Comparison of ENCODE assay signal across 32 cellular contexts in the genomic region with DNA sequence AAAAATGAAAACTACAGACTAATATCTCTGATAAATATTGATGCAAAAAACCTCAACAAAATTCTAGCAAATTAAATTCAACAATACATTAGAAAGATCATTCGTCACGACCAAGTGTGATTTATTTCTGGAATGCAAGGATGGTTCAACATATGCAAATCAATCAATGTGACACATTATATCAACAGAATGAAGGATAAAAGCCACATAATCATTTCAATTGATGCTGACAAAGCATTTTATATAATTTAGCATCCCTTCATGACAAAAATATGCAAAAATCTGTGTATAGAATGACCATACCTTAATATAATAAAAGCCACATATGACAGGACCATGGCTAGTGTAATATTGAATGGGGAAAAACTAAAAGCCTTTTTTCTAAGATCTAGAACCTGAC.
"Had no signal": no experiment of that assay in that cellular context is flagged by ENCODE, and none has a peak within 500 bp of the region (broad histone marks: within the 10 kb centered on the region; RNA-seq: fewer than 3 reads in every experiment).

No MANE protein-coding gene starts in this region.

- H3K4me1 ChIP-seq: adrenal gland, body of pancreas, colonic mucosa, esophagus squamous epithelium, gastroesophageal sphincter, heart right ventricle had no signal

- H3K27ac Mint-ChIP-seq: activated B cell treated with CpG ODN at 0.5 μM for 24 hours; activated CD8-positive, alpha-beta T cell treated with anti-CD3 and anti-CD28 coated beads for 36 hours; activated naive CD4-positive, alpha-beta T cell treated with anti-CD3 and anti-CD28 coated beads, Interleukin-2, amount 50 U/mL, for 24 hours; activated naive CD8-positive, alpha-beta T cell treated with anti-CD3 and anti-CD28 coated beads for 36 hours; activated naive CD8-positive, alpha-beta T cell treated with anti-CD3 and anti-CD28 coated beads, Interleukin-2, amount 50 U/mL, for 24 hours; activated T-helper 17 cell treated with anti-CD3 and anti-CD28 coated beads, Interleukin-2, amount 50 U/mL, for 72 hours; T-helper 17 cell; T-helper 2 cell treated with Interferon-gamma antibody and Interleukin-4, amounts not matched to agents 5 μg/mL and 100 μg/mL, for 36 hours had no signal

- H3K27me3 Mint-ChIP-seq: activated B cell treated with CpG ODN at 0.5 μM for 24 hours; activated CD8-positive, alpha-beta T cell treated with anti-CD3 and anti-CD28 coated beads for 36 hours; activated naive CD4-positive, alpha-beta T cell treated with anti-CD3 and anti-CD28 coated beads, Interleukin-2, amount 50 U/mL, for 24 hours; activated naive CD8-positive, alpha-beta T cell treated with anti-CD3 and anti-CD28 coated beads for 36 hours; activated naive CD8-positive, alpha-beta T cell treated with anti-CD3 and anti-CD28 coated beads, Interleukin-2, amount 50 U/mL, for 24 hours; activated T-helper 17 cell treated with anti-CD3 and anti-CD28 coated beads, Interleukin-2, amount 50 U/mL, for 72 hours; T-helper 17 cell had no signal

- H3K4me3 Mint-ChIP-seq: activated B cell treated with CpG ODN at 0.5 μM for 24 hours; activated CD8-positive, alpha-beta T cell treated with anti-CD3 and anti-CD28 coated beads for 36 hours; activated naive CD4-positive, alpha-beta T cell treated with anti-CD3 and anti-CD28 coated beads, Interleukin-2, amount 50 U/mL, for 24 hours; activated naive CD8-positive, alpha-beta T cell treated with anti-CD3 and anti-CD28 coated beads for 36 hours; activated naive CD8-positive, alpha-beta T cell treated with anti-CD3 and anti-CD28 coated beads, Interleukin-2, amount 50 U/mL, for 24 hours; activated T-cell treated with anti-CD3 and anti-CD28 coated beads, Interleukin-2, amount 50 U/mL, for 4 hours; activated T-helper 17 cell treated with anti-CD3 and anti-CD28 coated beads, Interleukin-2, amount 50 U/mL, for 72 hours; T-helper 17 cell; T-helper 2 cell treated with Interferon-gamma antibody and Interleukin-4, amounts not matched to agents 5 μg/mL and 100 μg/mL, for 36 hours had no signal

- H3K27ac ChIP-seq: adrenal gland, body of pancreas, colonic mucosa, esophagus squamous epithelium, gastroesophageal sphincter, heart right ventricle, WERI-Rb-1 had no signal

- H3K4me3 ChIP-seq: adrenal gland, body of pancreas, colonic mucosa, esophagus squamous epithelium, gastroesophageal sphincter, heart right ventricle had no signal

- H3K9me3 Mint-ChIP-seq: activated naive CD8-positive, alpha-beta T cell treated with anti-CD3 and anti-CD28 coated beads, Interleukin-2, amount 50 U/mL, for 24 hours had no signal

- DNase-seq: activated B cell treated with CpG ODN at 0.5 μM for 24 hours; activated CD4-positive, alpha-beta T cell treated with anti-CD3 and anti-CD28 coated beads for 48 hours; activated CD4-positive, alpha-beta T cell treated with anti-CD3 and anti-CD28 coated beads, Interleukin-2, amount 50 U/mL, for 1 hour; activated CD4-positive, alpha-beta T cell treated with anti-CD3 and anti-CD28 coated beads, Interleukin-2, amount 50 U/mL, for 48 hours; activated CD8-positive, alpha-beta memory T cell treated with anti-CD3 and anti-CD28 coated beads for 24 hours; activated CD8-positive, alpha-beta T cell treated with anti-CD3 and anti-CD28 coated beads for 36 hours; activated effector memory CD4-positive, alpha-beta T cell treated with Interleukin-2 at 50 U/mL for 16 hours; activated gamma-delta T cell treated with Interleukin-2 at 50 U/mL for 16 hours; activated naive CD4-positive, alpha-beta T cell treated with Interleukin-2 at 50 U/mL for 16 hours; activated naive CD8-positive, alpha-beta T cell treated with anti-CD3 and anti-CD28 coated beads for 36 hours; activated naive CD8-positive, alpha-beta T cell treated with anti-CD3 and anti-CD28 coated beads, Interleukin-2, amount 50 U/mL, for 24 hours; activated T-cell treated with anti-CD3 and anti-CD28 coated beads, Interleukin-2, amount 50 U/mL, for 4 hours; adrenal gland; amygdala; aorta; body of pancreas; caudate nucleus; colonic mucosa; effector CD8-positive, alpha-beta T cell; esophagus squamous epithelium; foreskin melanocyte; heart right ventricle; T-helper 17 cell; T1000; WERI-Rb-1 had no signal

- H3K27me3 ChIP-seq: adrenal gland, body of pancreas, colonic mucosa, esophagus squamous epithelium, gastroesophageal sphincter, heart right ventricle had no signal

- H3K36me3 ChIP-seq: adrenal gland, colonic mucosa, esophagus squamous epithelium, gastroesophageal sphincter, heart right ventricle, WERI-Rb-1 had no signal

- H3K9me3 ChIP-seq: body of pancreas, gastroesophageal sphincter had no signal

- H3K36me3 Mint-ChIP-seq: activated naive CD4-positive, alpha-beta T cell treated with anti-CD3 and anti-CD28 coated beads, Interleukin-2, amount 50 U/mL, for 24 hours; activated naive CD8-positive, alpha-beta T cell treated with anti-CD3 and anti-CD28 coated beads for 36 hours had no signal

- H3K4me1 Mint-ChIP-seq: activated B cell treated with CpG ODN at 0.5 μM for 24 hours; activated naive CD4-positive, alpha-beta T cell treated with anti-CD3 and anti-CD28 coated beads, Interleukin-2, amount 50 U/mL, for 24 hours; activated naive CD8-positive, alpha-beta T cell treated with anti-CD3 and anti-CD28 coated beads for 36 hours; activated naive CD8-positive, alpha-beta T cell treated with anti-CD3 and anti-CD28 coated beads, Interleukin-2, amount 50 U/mL, for 24 hours; activated T-helper 17 cell treated with anti-CD3 and anti-CD28 coated beads, Interleukin-2, amount 50 U/mL, for 72 hours; T-helper 17 cell had no signal

- FAIRE-seq: endometrium, endothelial cell of umbilical vein had no signal

- ATAC-seq: activated CD4-positive, CD25-positive, alpha-beta regulatory T cell treated with anti-CD3 and anti-CD28 coated beads, Interleukin-2, amount 50 U/mL, for 24 hours; activated CD8-positive, alpha-beta T cell treated with anti-CD3 and anti-CD28 coated beads for 36 hours; activated naive CD8-positive, alpha-beta T cell treated with anti-CD3 and anti-CD28 coated beads, Interleukin-2, amount 50 U/mL, for 24 hours; activated T-cell treated with anti-CD3 and anti-CD28 coated beads, Interleukin-2, amount 50 U/mL, for 4 hours; activated T-helper 17 cell treated with anti-CD3 and anti-CD28 coated beads, Interleukin-2, amount 50 U/mL, for 72 hours; body of pancreas; gastroesophageal sphincter; heart right ventricle; T-helper 17 cell had no signal
